In the genomic region with DNA sequence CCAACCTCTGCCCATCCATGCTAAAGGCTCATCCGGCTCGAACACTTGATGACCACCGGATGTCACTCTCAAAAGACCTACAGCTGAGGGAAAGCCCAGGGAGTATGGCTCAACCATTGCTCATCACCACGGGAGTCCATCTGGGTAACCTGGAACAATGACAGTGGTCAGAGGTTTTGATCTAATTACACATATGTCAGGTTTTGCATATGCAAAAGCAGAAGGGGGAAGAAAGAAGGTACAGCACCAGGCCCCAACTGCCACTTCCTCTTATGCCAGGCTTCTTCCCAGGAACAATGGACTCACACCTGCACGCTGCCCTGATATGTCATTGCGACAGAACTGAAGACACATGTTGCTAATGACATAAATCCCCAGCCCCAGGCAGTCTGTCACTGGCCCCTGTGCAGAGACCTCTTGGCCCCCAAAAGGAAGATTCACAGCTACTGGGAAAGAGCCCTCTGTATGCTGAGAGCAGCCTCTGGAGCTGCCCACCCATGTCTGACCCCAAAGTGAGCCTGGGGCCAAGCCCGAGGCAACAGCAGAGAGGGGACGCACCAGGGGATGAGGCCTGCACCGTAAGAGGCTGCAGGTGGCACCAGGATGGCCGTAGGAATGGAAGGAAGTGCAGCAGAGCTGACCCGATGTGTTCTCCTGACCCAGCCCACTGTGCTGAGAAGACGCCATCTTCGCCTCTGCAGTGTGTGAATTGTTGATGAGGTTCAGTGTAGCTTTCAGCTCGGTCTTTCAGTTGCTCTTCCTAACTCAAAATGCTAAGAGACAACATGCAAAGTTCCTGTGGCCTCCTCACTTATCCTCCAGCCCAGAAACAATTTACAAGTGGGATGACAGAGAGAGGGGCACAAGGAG, we compare ENCODE assay signal across 9 cellular contexts. TPM values are rescaled to one million over a fixed set of nuclear protein-coding genes. Genes with fewer than 3 reads are reported as not detected.
DNase-seq lines count a peak whose midpoint lies in the region; ATAC-seq and TF ChIP-seq lines count a peak whose summit lies in the region.
"Had no signal": no experiment of that assay in that cellular context is flagged by ENCODE, and none has a peak within 500 bp of the region (broad histone marks: within the 10 kb centered on the region; RNA-seq: fewer than 3 reads in every experiment).

No MANE protein-coding gene starts in this region.

- H2BK5ac ChIP-seq in H9 (ENCODE audit: insufficient read length, low read length) = no peak overlapping the region

- no peak overlapping the region for H2BK15ac ChIP-seq in H9 (ENCODE audit: low read depth, low read length)

- H2BK120ac ChIP-seq in H9 (ENCODE audit: low read depth, low read length, poor library complexity, severe bottlenecking) = no peak overlapping the region

- H3K27me3 Mint-ChIP-seq in H9 (ENCODE audit: low read depth) = no peaks in the 10 kb centered on the region

- no peak overlapping the region for H3K56ac ChIP-seq in H9 (ENCODE audit: insufficient read length, low read depth, low read length)

- peaks cover 2 to 9% (median 9%) of the 10 kb centered on the region in 3 experiments; a peak in 5 of 7 replicates for H3K36me3 Mint-ChIP-seq in H9 (ENCODE audit: insufficient read depth in 1 of 3, low read depth in 3 of 3)

- H3K14ac ChIP-seq in H9 (ENCODE audit: insufficient read depth, low read length) = no peak overlapping the region

- H3K4me2 ChIP-seq in H9 (ENCODE audit: insufficient read depth, insufficient read length, low read length) = no peak overlapping the region
- H3K4me2 ChIP-seq in OCI-LY3 (ENCODE audit: low read length) = peak overlapping the region; percentile 68

- H4K5ac ChIP-seq in H9 (ENCODE audit: insufficient read length, low read depth, low read length) = no peak overlapping the region

- H3K4me3 Mint-ChIP-seq in H9 = 0 out of 5 replicates have a peak overlapping the region, but pooled peaks of 1 of the 2 experiments have one; percentile 4

- POLR2A ChIA-PET in GM10248 (lab: Yijun Ruan, JAX) = interaction anchor here (0.6 to 1.0 kb wide), 3 partner anchors 12 to 757 kb away, joined by 3 to 5 read pairs (median 3); no protein-coding TSS in a partner anchor

- ATAC-seq in GM18519 (IDR thresholded peaks at IDR 0.05; ENCODE audit: low FRiP score, unreplicated experiment) (no peak), left lobe of liver (no peak)

- TF ChIP-seq CTCF in GM10248 (IDR thresholded peaks at IDR 0.05; ENCODE audit: control extremely low read depth, extremely low read depth, low read depth, missing control alignments) (no peak), H9 (conservative IDR thresholded peaks at IDR 0.05) (no peak), OCI-LY3 (IDR thresholded peaks at IDR 0.05; ENCODE audit: low read depth, low read length) (no peak)

- no peak overlapping the region for H2BK20ac ChIP-seq in H9 (ENCODE audit: low read depth, low read length, poor library complexity, severe bottlenecking)

- no peak overlapping the region for H3K4ac ChIP-seq in H9 (ENCODE audit: low read depth, low read length)

- H3T11ph ChIP-seq in H9 (ENCODE audit: low read length) = no peak overlapping the region

- H3K36me3 ChIP-seq in OCI-LY3 (replicated peaks; ENCODE audit: low read depth, low read length) = peaks cover 40% of the 10 kb centered on the region

- H3K4me3 ChIP-seq in OCI-LY3 (ENCODE audit: low read length) = peak overlapping the region; percentile 53

- H3K9me3 Mint-ChIP-seq in H9 = no peaks in the 10 kb centered on the region

- no peaks in the 10 kb centered on the region for H3K23me2 ChIP-seq in H9 (ENCODE audit: insufficient read length, low read depth, low read length, poor library complexity, severe bottlenecking)

- H3K9me3 ChIP-seq in H9 (ENCODE audit: control insufficient read depth, low read depth, low read length) = no peaks in the 10 kb centered on the region
- H3K9me3 ChIP-seq in OCI-LY3 (ENCODE audit: insufficient read depth, low read length) = no peaks in the 10 kb centered on the region

- peaks cover 2% of the 10 kb centered on the region; the same call in 1 of the 2 replicates for H3K4me1 ChIP-seq in H9 (ENCODE audit: insufficient read depth, low read length)
- peaks cover 82% of the 10 kb centered on the region for H3K4me1 ChIP-seq in OCI-LY3 (ENCODE audit: low read length)

- peak overlapping the region in 2 of 3 experiments; percentile 31 to 45; a peak in 5 of 7 replicates for H3K27ac Mint-ChIP-seq in H9

- peaks cover 6% of the 10 kb centered on the region for H4K20me1 ChIP-seq in H9 (ENCODE audit: control insufficient read depth, insufficient read depth, insufficient read length)
- H4K20me1 ChIP-seq in OCI-LY3 (ENCODE audit: insufficient read depth, low read length) = peaks cover 4% of the 10 kb centered on the region

- H2AK5ac ChIP-seq in H9 (ENCODE audit: insufficient read length, low read length) = no peak overlapping the region

- CTCF ChIA-PET in GM10248 (lab: Yijun Ruan, JAX) = interaction anchor here (1.4 kb wide), 1 partner anchor 12 kb away, joined by 3 read pairs; no protein-coding TSS in a partner anchor

- peaks cover 9% of the 10 kb centered on the region; the same call in 1 of the 2 replicates for H3K79me2 ChIP-seq in H9 (ENCODE audit: insufficient read depth, low read length)
- H3K79me2 ChIP-seq in OCI-LY3 (ENCODE audit: low read length) = peaks cover 74% of the 10 kb centered on the region

- H3K4me1 Mint-ChIP-seq in H9 = peaks cover 42 to 48% of the 10 kb centered on the region in 2 experiments

- no peak overlapping the region for H4K91ac ChIP-seq in H9 (ENCODE audit: insufficient read length, low read depth, low read length)

- no peak overlapping the region for H3K9ac ChIP-seq in H9 (ENCODE audit: extremely low read depth, insufficient read length, low read length)
- H3K9ac ChIP-seq in OCI-LY3 (ENCODE audit: low read length) = peak overlapping the region; percentile 70

- H4K8ac ChIP-seq in H9 (replicated peaks; ENCODE audit: insufficient read length, low read depth, low read length) = no peak overlapping the region

- WGBS in H9 (ENCODE audit: extremely low coverage, insufficient read length, low lambda C conversion rate) = no CpG with 5 or more reads among the region's 14 CpGs

- peaks cover 3% of the 10 kb centered on the region for H3K79me1 ChIP-seq in H9 (ENCODE audit: insufficient read depth, low read depth, low read length, poor library complexity, severe bottlenecking)

- H3K27me3 ChIP-seq in H9 (ENCODE audit: insufficient read depth, low read length) = no peaks in the 10 kb centered on the region
- H3K27me3 ChIP-seq in OCI-LY3 (ENCODE audit: low read depth, low read length) = no peaks in the 10 kb centered on the region

- DNase-seq in GM10248 (ENCODE audit: extremely low spot score) = peak; percentile 69
- no peak for DNase-seq in H9
- peak; percentile 56 for DNase-seq in iris pigment epithelial cell (ENCODE audit: low read depth)
- DNase-seq in GOT3 (lab: John Stamatoyannopoulos, UW) = no peak
- DNase-seq in activated effector memory CD4-positive, alpha-beta T cell treated with Interleukin-2 at 50 U/mL for 16 hours = no peak
- DNase-seq in left lobe of liver (ENCODE audit: low spot score) = no peak

- H2AFZ ChIP-seq in H9 (ENCODE audit: low read length) (no peak overlapping the region), OCI-LY3 (ENCODE audit: low read depth, low read length) (peak overlapping the region; percentile 12; the same call in 1 of the 2 replicates)

- H3K18ac ChIP-seq in H9 (ENCODE audit: insufficient read length, low read depth, low read length) = no peak overlapping the region

- no peak overlapping the region for H2BK12ac ChIP-seq in H9 (ENCODE audit: insufficient read length, low read depth, low read length)

- no peak overlapping the region for H3K27ac ChIP-seq in H9 (ENCODE audit: insufficient read length, low read depth, low read length)
- peak overlapping the region; percentile 90 for H3K27ac ChIP-seq in OCI-LY3 (ENCODE audit: low read length)

- no peak overlapping the region for H3K23ac ChIP-seq in H9 (ENCODE audit: insufficient read length, low read depth, low read length)

RNA-seq across cellular contexts. Expression of gene EPS15L1, which starts 26.3 kb away (rescaled TPM):
- total RNA-seq in H9 (2021) (31.8 and 33.3 TPM in 2 replicates), left lobe of liver (17.2 TPM)

RNA-seq across cellular contexts. Expression of gene CALR3, which starts 50.5 kb away (rescaled TPM):
- total RNA-seq in H9 (2021) (0.44 and 0.53 TPM in 2 replicates), left lobe of liver (not detected)
- total RNA-seq: NCI-H460 had no signal

RNA-seq across cellular contexts. Expression of gene C19orf44, which starts 50.7 kb away (rescaled TPM):
- total RNA-seq in H9 (2021) (5.7 and 6.4 TPM in 2 replicates), left lobe of liver (2.4 TPM)

Comparison
In these comparisons a context has a peak if more than half of its experiments do, and no peak if none do; other contexts are left out.
1. DNase-seq: peak in GM10248 (single experiment) and iris pigment epithelial cell (single experiment); none in H9 (single experiment), GOT3 (single experiment), activated effector memory CD4-positive, alpha-beta T cell treated with Interleukin-2 at 50 U/mL for 16 hours (single experiment) and left lobe of liver (single experiment).